9 cellular contexts compared by ENCODE assay signal in the genomic region with DNA sequence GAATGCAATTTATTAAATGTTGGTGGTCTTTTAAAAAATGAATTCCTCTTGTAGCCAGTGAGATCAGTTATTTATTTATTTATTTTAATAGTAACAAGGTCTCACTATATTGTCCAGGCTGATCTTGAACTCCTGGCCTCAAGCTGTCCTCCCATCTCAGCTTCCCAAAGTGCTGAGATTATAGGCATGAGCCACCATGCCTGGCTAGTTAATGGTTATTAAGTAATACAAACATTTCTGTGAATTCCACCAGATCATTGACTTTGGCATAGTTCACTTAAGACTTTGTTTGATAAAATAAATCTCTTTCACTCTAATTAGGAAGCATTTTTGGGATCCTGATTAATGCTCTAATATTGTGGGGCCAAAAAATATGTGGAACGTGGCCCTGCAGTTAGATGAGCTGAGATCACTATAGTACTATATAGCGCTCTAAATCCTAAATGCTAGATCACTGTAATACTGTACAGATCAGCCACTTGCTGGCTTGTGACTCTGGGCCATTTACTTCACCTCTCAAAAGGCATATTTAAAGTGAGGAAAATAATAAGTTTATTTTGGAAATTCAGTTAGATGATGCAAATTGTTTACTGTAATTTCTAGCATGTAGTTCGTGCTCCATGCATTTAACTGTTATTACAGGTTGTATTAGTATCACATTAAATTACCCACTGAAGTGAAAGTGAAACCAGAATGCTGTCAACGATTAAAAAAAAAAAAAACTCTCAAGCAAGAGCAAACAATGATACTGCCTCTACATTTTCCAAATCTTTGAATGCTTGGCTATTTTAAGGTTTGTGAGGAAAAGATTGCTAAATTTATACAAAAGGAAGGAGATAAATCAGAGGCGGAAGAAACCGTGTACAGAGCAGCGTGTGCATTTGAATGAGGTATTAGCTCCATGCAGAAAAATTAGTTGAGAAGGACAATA. TPM values are rescaled to one million over a fixed set of nuclear protein-coding genes. Genes with fewer than 3 reads are reported as not detected.
DNase-seq lines count a peak whose midpoint lies in the region; ATAC-seq, FAIRE-seq and TF ChIP-seq lines count a peak whose summit lies in the region.
"Had no signal": no experiment of that assay in that cellular context is flagged by ENCODE, and none has a peak within 500 bp of the region (broad histone marks: within the 10 kb centered on the region; RNA-seq: fewer than 3 reads in every experiment).

No MANE protein-coding gene starts in this region.

- TF ChIP-seq CTCF in epithelial cell of esophagus (IDR thresholded peaks at IDR 0.05; ENCODE audit: insufficient read depth, low read depth, low read length, missing control alignments): no peak

- peak overlapping the region; percentile 67 for H3K4me3 ChIP-seq in epithelial cell of esophagus (ENCODE audit: low read length)

- ATAC-seq in GM19023 (IDR thresholded peaks at IDR 0.05; ENCODE audit: unreplicated experiment): no peak

- no peak for DNase-seq in GM19239 (ENCODE audit: insufficient read length, low spot score)
- DNase-seq in RCC 7860 (ENCODE audit: low spot score): peak; percentile 29
- no peak for DNase-seq in epithelial cell of esophagus (ENCODE audit: low read depth)
- DNase-seq in renal cortical epithelial cell (ENCODE audit: low read depth): peak; percentile 57
- no peak for DNase-seq in central memory CD4-positive, alpha-beta T cell
- no peak for DNase-seq in GM03348 (ENCODE audit: low spot score)
- DNase-seq in activated CD4-positive, alpha-beta T cell treated with anti-CD3 and anti-CD28 coated beads for 48 hours: no peak

- FAIRE-seq in GM19239 (lab: Jason Lieb, UNC): peak; percentile 91
- FAIRE-seq in RCC 7860 (lab: Jason Lieb, UNC): peak; percentile 89
- FAIRE-seq: TTC549 had no signal

RNA-seq across cellular contexts. Expression of gene FAS, which starts 15.9 kb away (rescaled TPM):
- total RNA-seq in renal cortical epithelial cell: 95.0 and 123 TPM in 2 replicates

RNA-seq across cellular contexts. Expression of gene ACTA2, which starts 22.1 kb away (rescaled TPM):
- 11.3 and 83.4 TPM in 2 replicates for total RNA-seq in renal cortical epithelial cell

Comparison
In these comparisons a context has a peak if more than half of its experiments do, and no peak if none do; other contexts are left out.
1. DNase-seq: peak in RCC 7860 (single experiment) and renal cortical epithelial cell (single experiment); none in GM19239 (single experiment), epithelial cell of esophagus (single experiment), central memory CD4-positive, alpha-beta T cell (single experiment), GM03348 (single experiment) and activated CD4-positive, alpha-beta T cell treated with anti-CD3 and anti-CD28 coated beads for 48 hours (single experiment).